In the genomic region with DNA sequence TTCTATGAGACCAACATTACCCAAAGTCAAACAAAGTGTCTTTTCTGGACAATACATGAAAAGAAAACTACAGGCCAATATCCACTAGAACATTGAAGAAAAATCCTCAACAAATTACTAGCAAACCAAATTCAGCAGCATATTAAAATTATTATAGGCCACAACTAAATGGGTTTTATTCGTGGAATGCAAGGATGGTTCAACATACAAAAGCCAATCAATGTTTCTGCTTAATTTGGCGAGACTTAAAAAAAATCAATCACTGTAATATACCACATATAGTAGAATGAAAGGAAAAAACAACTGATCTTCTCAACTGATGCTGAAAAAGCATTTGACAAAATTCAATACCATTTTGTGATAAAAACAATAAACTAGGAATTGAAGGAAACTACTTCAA, we compare ENCODE assay signal across 7 cellular contexts.
"Had no signal": no experiment of that assay in that cellular context is flagged by ENCODE, and none has a peak within 500 bp of the region (broad histone marks: within the 10 kb centered on the region; RNA-seq: fewer than 3 reads in every experiment).

No MANE protein-coding gene starts in this region.

- DNase-seq: GOT3, H7, IMR-90, KBM-7 had no signal

- H3K4me3 ChIP-seq: HAP-1 had no signal

- FAIRE-seq: HTR-8/SVneo had no signal

- H3K9me3 ChIP-seq: HAP-1 had no signal

- H3K36me3 ChIP-seq: HAP-1 had no signal

- H3K9ac ChIP-seq: KMS-11 had no signal

- H3K27ac ChIP-seq: KMS-11 had no signal

- H3K4me2 ChIP-seq: KMS-11 had no signal

- H3K4me1 ChIP-seq: HAP-1 had no signal
